In the genomic region with DNA sequence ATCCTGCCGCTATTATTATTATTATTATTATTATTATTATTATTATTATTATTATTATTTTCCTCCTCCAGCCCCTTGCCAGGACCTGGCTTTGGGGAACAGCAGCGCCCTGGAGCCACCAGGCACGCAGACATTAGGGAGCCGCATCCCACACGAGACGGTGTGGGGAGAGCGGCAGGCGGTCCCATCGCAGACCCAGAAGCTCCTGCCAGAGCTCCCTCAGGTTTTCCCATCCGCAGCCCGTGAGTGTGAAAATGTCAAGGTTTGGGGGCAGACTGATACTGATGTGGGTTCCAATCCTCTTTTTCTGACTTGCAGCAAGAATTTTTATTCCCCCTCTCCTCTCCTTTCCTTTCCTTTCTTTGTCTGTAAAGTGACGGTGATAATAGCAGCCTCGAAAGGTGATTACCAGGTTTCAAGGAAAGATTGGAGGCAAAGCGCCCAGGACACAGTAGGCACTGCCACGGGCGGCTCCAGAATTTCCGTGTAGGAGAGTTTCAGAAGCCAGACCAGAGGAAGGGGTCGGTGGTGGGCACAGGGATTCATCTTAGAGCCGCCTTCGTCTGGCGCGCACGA, we compare ENCODE assay signal across 18 cellular contexts. TPM values are rescaled to one million over a fixed set of nuclear protein-coding genes. Genes with fewer than 3 reads are reported as not detected.
DNase-seq lines count a peak whose midpoint lies in the region; ATAC-seq and TF ChIP-seq lines count a peak whose summit lies in the region.
"Had no signal": no experiment of that assay in that cellular context is flagged by ENCODE, and none has a peak within 500 bp of the region (broad histone marks: within the 10 kb centered on the region; RNA-seq: fewer than 3 reads in every experiment).

No MANE protein-coding gene starts in this region.

- 8% methylated on average over 23 of the region's 23 CpGs for WGBS in hepatocyte (ENCODE audit: low lambda C conversion rate, missing lambda C conversion rate)

- H3K4me2 ChIP-seq in Karpas-422 (ENCODE audit: low read depth, low read length, poor library complexity, severe bottlenecking) (no peak overlapping the region), hepatocyte (peak overlapping the region; percentile 75)

- H3K4me3 ChIP-seq in A673 (ENCODE audit: low read depth, low read length, poor library complexity, severe bottlenecking) (peak overlapping the region; percentile 7), Karpas-422 (ENCODE audit: low read length) (no peak overlapping the region), hepatocyte (peak overlapping the region; percentile 14)
- H3K4me3 ChIP-seq: prostate gland had no signal

- H3K9me3 Mint-ChIP-seq in nephron progenitor cell, result no peaks in the 10 kb centered on the region
- H3K9me3 Mint-ChIP-seq in activated T-cell treated with anti-CD3 and anti-CD28 coated beads, Interleukin-2, amount 50 U/mL, for 4 hours, result no peaks in the 10 kb centered on the region
- H3K9me3 Mint-ChIP-seq in activated naive CD8-positive, alpha-beta T cell treated with anti-CD3 and anti-CD28 coated beads, Interleukin-2, amount 50 U/mL, for 24 hours, result no peaks in the 10 kb centered on the region
- H3K9me3 Mint-ChIP-seq: stimulated activated naive CD8-positive, alpha-beta T cell treated with anti-CD3 and anti-CD28 coated beads, Interleukin-15, amount 100 ng/mL, for 72 hours had no signal

- H3K27ac ChIP-seq in A673 (ENCODE audit: low read depth, low read length, poor library complexity, severe bottlenecking) (no peak overlapping the region), Karpas-422 (ENCODE audit: low read length) (no peak overlapping the region), hepatocyte (no peak overlapping the region)
- H3K27ac ChIP-seq: prostate gland had no signal

- intact Hi-C loops in A673 (cut with micrococcal nuclease; ENCODE audit: unreplicated experiment), result no loop called here

- TF ChIP-seq CTCF in A673 (conservative IDR thresholded peaks at IDR 0.05; ENCODE audit: low read depth, low read length) (no peak), hepatocyte (IDR thresholded peaks at IDR 0.05; ENCODE audit: poor library complexity) (no peak), nephron progenitor cell (IDR thresholded peaks at IDR 0.05) (no peak)

- H3K9me2 ChIP-seq in Karpas-422 (replicated peaks; ENCODE audit: insufficient read depth, low read length) (no peaks in the 10 kb centered on the region), hepatocyte (replicated peaks; ENCODE audit: insufficient read depth) (no peaks in the 10 kb centered on the region)

- POLR2A ChIA-PET in A673 (lab: Charles Lee; ENCODE audit: low non-redundant PET), result no interaction called here

- H3K79me2 ChIP-seq in Karpas-422 (ENCODE audit: low read length) (no peaks in the 10 kb centered on the region), hepatocyte (no peaks in the 10 kb centered on the region)

- H3K27me3 Mint-ChIP-seq in nephron progenitor cell (ENCODE audit: low read depth, poor library complexity), result peaks cover 91% of the 10 kb centered on the region
- peaks cover 45% of the 10 kb centered on the region for H3K27me3 Mint-ChIP-seq in activated T-cell treated with anti-CD3 and anti-CD28 coated beads, Interleukin-2, amount 50 U/mL, for 4 hours (ENCODE audit: low read depth)
- H3K27me3 Mint-ChIP-seq in activated naive CD8-positive, alpha-beta T cell treated with anti-CD3 and anti-CD28 coated beads, Interleukin-2, amount 50 U/mL, for 24 hours, result peaks cover 32% of the 10 kb centered on the region

- CTCF ChIA-PET in A673 (lab: Charles Lee), result no interaction called here

- ATAC-seq in activated T-cell treated with anti-CD3 and anti-CD28 coated beads, Interleukin-2, amount 50 U/mL, for 4 hours, result no peak
- ATAC-seq in activated naive CD8-positive, alpha-beta T cell treated with anti-CD3 and anti-CD28 coated beads, Interleukin-2, amount 50 U/mL, for 24 hours, result no peak

- no peak overlapping the region for H3K9ac ChIP-seq in Karpas-422 (ENCODE audit: low read length)

- DNase-seq in A673 (ENCODE audit: low spot score) (no peak), Karpas-422 (peak; percentile 6), hepatocyte (ENCODE audit: low spot score) (no peak), nephron progenitor cell (peak; percentile 16), NCI-H526 treated with DMSO at 0.1 percent for 48 hours (lab: John Stamatoyannopoulos, UW) (no peak), NCI-H510A treated with DMSO at 0.1 percent for 48 hours (lab: John Stamatoyannopoulos, UW) (no peak)
- no peak for DNase-seq in activated T-cell treated with anti-CD3 and anti-CD28 coated beads, Interleukin-2, amount 50 U/mL, for 4 hours
- no peak for DNase-seq in activated naive CD8-positive, alpha-beta T cell treated with anti-CD3 and anti-CD28 coated beads, Interleukin-2, amount 50 U/mL, for 24 hours
- DNase-seq: activated naive CD4-positive, alpha-beta T cell treated with Interleukin-2 at 50 U/mL for 16 hours; foreskin fibroblast; immature natural killer cell; KG1; NCI-H226; OCI-M1; stimulated activated naive CD8-positive, alpha-beta T cell treated with anti-CD3 and anti-CD28 coated beads, Interleukin-15, amount 100 ng/mL, for 72 hours; T1000 had no signal

- H3K36me3 Mint-ChIP-seq in nephron progenitor cell (ENCODE audit: low read depth), result no peaks in the 10 kb centered on the region
- no peaks in the 10 kb centered on the region for H3K36me3 Mint-ChIP-seq in activated T-cell treated with anti-CD3 and anti-CD28 coated beads, Interleukin-2, amount 50 U/mL, for 4 hours (ENCODE audit: insufficient read depth)
- no peaks in the 10 kb centered on the region for H3K36me3 Mint-ChIP-seq in activated naive CD8-positive, alpha-beta T cell treated with anti-CD3 and anti-CD28 coated beads, Interleukin-2, amount 50 U/mL, for 24 hours (ENCODE audit: low read depth)
- H3K36me3 Mint-ChIP-seq: immature natural killer cell had no signal

- H4K20me1 ChIP-seq in Karpas-422 (ENCODE audit: insufficient read depth, low read depth, low read length) (no peaks in the 10 kb centered on the region), hepatocyte (ENCODE audit: insufficient read depth, poor library complexity, severe bottlenecking) (no peaks in the 10 kb centered on the region)

- H3K4me1 ChIP-seq in A673 (ENCODE audit: insufficient read depth, low read length, poor library complexity, severe bottlenecking) (peaks cover 38% of the 10 kb centered on the region), Karpas-422 (ENCODE audit: low read length) (no peaks in the 10 kb centered on the region), hepatocyte (ENCODE audit: insufficient read depth) (no peaks in the 10 kb centered on the region)
- H3K4me1 ChIP-seq: prostate gland had no signal

- no TSS peak for BruUV-seq in A673 (replicated peaks; lab: Mats Ljungman, UMichigan)

- H3K36me3 ChIP-seq in A673 (ENCODE audit: insufficient read depth, low read length, poor library complexity, severe bottlenecking) (no peaks in the 10 kb centered on the region), Karpas-422 (ENCODE audit: insufficient read depth, low read length) (no peaks in the 10 kb centered on the region), hepatocyte (replicated peaks; ENCODE audit: insufficient read depth, low read depth) (no peaks in the 10 kb centered on the region)
- H3K36me3 ChIP-seq: prostate gland had no signal

- H3K27me3 ChIP-seq in A673 (replicated peaks; ENCODE audit: insufficient read depth, low read depth, low read length, poor library complexity), result peaks cover 4% of the 10 kb centered on the region
- no peaks in the 10 kb centered on the region for H3K27me3 ChIP-seq in Karpas-422 (ENCODE audit: low read length)
- peaks cover 37% of the 10 kb centered on the region for H3K27me3 ChIP-seq in hepatocyte

- peaks cover 38% of the 10 kb centered on the region for H3K4me1 Mint-ChIP-seq in nephron progenitor cell
- H3K4me1 Mint-ChIP-seq in activated T-cell treated with anti-CD3 and anti-CD28 coated beads, Interleukin-2, amount 50 U/mL, for 4 hours (ENCODE audit: low read depth), result no peaks in the 10 kb centered on the region
- H3K4me1 Mint-ChIP-seq in activated naive CD8-positive, alpha-beta T cell treated with anti-CD3 and anti-CD28 coated beads, Interleukin-2, amount 50 U/mL, for 24 hours, result no peaks in the 10 kb centered on the region
- H3K4me1 Mint-ChIP-seq: immature natural killer cell had no signal

- H3K4me3 Mint-ChIP-seq in nephron progenitor cell, result peak overlapping the region; percentile 81
- no peak overlapping the region for H3K4me3 Mint-ChIP-seq in activated T-cell treated with anti-CD3 and anti-CD28 coated beads, Interleukin-2, amount 50 U/mL, for 4 hours
- H3K4me3 Mint-ChIP-seq in activated naive CD8-positive, alpha-beta T cell treated with anti-CD3 and anti-CD28 coated beads, Interleukin-2, amount 50 U/mL, for 24 hours, result no peak overlapping the region
- H3K4me3 Mint-ChIP-seq: immature natural killer cell; stimulated activated naive CD8-positive, alpha-beta T cell treated with anti-CD3 and anti-CD28 coated beads, Interleukin-15, amount 100 ng/mL, for 72 hours had no signal

- no peak overlapping the region for H3K27ac Mint-ChIP-seq in nephron progenitor cell
- no peak overlapping the region for H3K27ac Mint-ChIP-seq in activated naive CD8-positive, alpha-beta T cell treated with anti-CD3 and anti-CD28 coated beads, Interleukin-2, amount 50 U/mL, for 24 hours
- H3K27ac Mint-ChIP-seq: immature natural killer cell; stimulated activated naive CD8-positive, alpha-beta T cell treated with anti-CD3 and anti-CD28 coated beads, Interleukin-15, amount 100 ng/mL, for 72 hours had no signal

- H3K9me3 ChIP-seq in A673 (ENCODE audit: low read depth, low read length, poor library complexity, severe bottlenecking) (no peaks in the 10 kb centered on the region), Karpas-422 (ENCODE audit: low read length) (no peaks in the 10 kb centered on the region), hepatocyte (ENCODE audit: low read depth) (no peaks in the 10 kb centered on the region)
- H3K9me3 ChIP-seq: prostate gland had no signal

- H2AFZ ChIP-seq in Karpas-422 (ENCODE audit: low read length), result no peak overlapping the region
- peak overlapping the region; percentile 20 for H2AFZ ChIP-seq in hepatocyte

RNA-seq across cellular contexts. Expression of a gene that starts 0.8 kb away (rescaled TPM):
- 0.50 TPM in 1 of 2 replicates, not detected in the other for total RNA-seq in A673 (2021)
- not detected in 2 replicates for total RNA-seq in Karpas-422 (2014; rRNA removed; shearing (Covaris generic); ENCODE audit: low replicate concordance)
- 1.7 and 2.4 TPM in 2 replicates for total RNA-seq in hepatocyte
- 4.3 and 4.9 TPM in 2 replicates for polyA plus RNA-seq in hepatocyte
- not detected for total RNA-seq in activated T-cell treated with anti-CD3 and anti-CD28 coated beads, Interleukin-2, amount 50 U/mL, for 4 hours
- total RNA-seq: prostate gland, SK-MEL-5 had no signal
- polyA plus RNA-seq: immature natural killer cell had no signal

RNA-seq across cellular contexts. Expression of a gene that starts 20.8 kb away (rescaled TPM):
- 1.1 and 1.5 TPM in 2 replicates for total RNA-seq in A673 (2021)
- total RNA-seq in Karpas-422 (2014; rRNA removed; shearing (Covaris generic); ENCODE audit: low replicate concordance), result 0.72 TPM in 1 of 2 replicates, not detected in the other
- 3.4 and 8.1 TPM in 2 replicates for total RNA-seq in hepatocyte
- 3.3 and 3.5 TPM in 2 replicates for polyA plus RNA-seq in hepatocyte
- not detected for total RNA-seq in activated T-cell treated with anti-CD3 and anti-CD28 coated beads, Interleukin-2, amount 50 U/mL, for 4 hours
- total RNA-seq: SK-MEL-5 had no signal
- polyA plus RNA-seq: immature natural killer cell had no signal

Comparison
In these comparisons a context has a peak if more than half of its experiments do, and no peak if none do; other contexts are left out.
1. DNase-seq: peak in Karpas-422 (single experiment) and nephron progenitor cell (single experiment); none in A673 (single experiment), hepatocyte (single experiment), NCI-H526 treated with DMSO at 0.1 percent for 48 hours (single experiment), activated T-cell treated with anti-CD3 and anti-CD28 coated beads, Interleukin-2, amount 50 U/mL, for 4 hours (single experiment), activated naive CD8-positive, alpha-beta T cell treated with anti-CD3 and anti-CD28 coated beads, Interleukin-2, amount 50 U/mL, for 24 hours (single experiment) and NCI-H510A treated with DMSO at 0.1 percent for 48 hours (single experiment).